In genomic region chr9:36148652-36149051, GRCh38 we compare ENCODE assay signal across 1 cellular context.
TF ChIP-seq lines count a peak whose summit lies in the region.

No MANE protein-coding gene starts in this region.

TF ChIP-seq in K562, 482 proteins besides CTCF, POLR2A, EP300 and RAD21 (continued from another document):
- TF ChIP-seq ZNF740 (CRISPR knock-in tag; IDR thresholded peaks at IDR 0.05) (no peak), ZNF740 (tag; IDR thresholded peaks at IDR 0.05) (no peak), ATF3 (IDR thresholded peaks at IDR 0.05) (peak; percentile 65), ATF3 (CRISPR knock-in tag; conservative IDR thresholded peaks at IDR 0.05) (no peak), RNF2 (IDR thresholded peaks at IDR 0.05) (no peak), JUN (IDR thresholded peaks at IDR 0.05; ENCODE audit: borderline replicate concordance, low read depth, low read length) (0 out of 2 replicates have a peak, but pooled peaks have one; percentile 49), JUN (CRISPR knock-in tag; IDR thresholded peaks at IDR 0.05; ENCODE audit: borderline replicate concordance) (no peak), ZEB2 (IDR thresholded peaks at IDR 0.05) (no peak), NFIX (CRISPR knock-in tag; IDR thresholded peaks at IDR 0.05; ENCODE audit: low read depth) (peak; percentile 30; the same call in 1 of the 2 replicates), MAZ (CRISPR knock-in tag; conservative IDR thresholded peaks at IDR 0.05 in 1 of 2, IDR thresholded peaks at IDR 0.05 in 1 of 2) (peak in 1 of 2 experiments; percentile 53; a peak in 1 of 4 replicates), ZNF324 (CRISPR knock-in tag; IDR thresholded peaks at IDR 0.05) (no peak), PKNOX1 (IDR thresholded peaks at IDR 0.05) (no peak), FOSL1 (tag; conservative IDR thresholded peaks at IDR 0.05) (peak; percentile 63), NFIC (IDR thresholded peaks at IDR 0.05) (peak; percentile 98), KDM1A (IDR thresholded peaks at IDR 0.05) (0 out of 4 replicates have a peak, but pooled peaks of 1 of the 2 experiments have one; percentile 7)
